13 cellular contexts compared by ENCODE assay signal in genomic region chr16:89345663-89346150, GRCh38.
A peak's percentile ranks its signal among the peaks of the same experiment; 100 is the strongest.
DNase-seq lines count a peak whose midpoint lies in the region; ATAC-seq and TF ChIP-seq lines count a peak whose summit lies in the region.
"Had no signal": no experiment of that assay in that cellular context is flagged by ENCODE, and none has a peak within 500 bp of the region (broad histone marks: within the 10 kb centered on the region; RNA-seq: fewer than 3 reads in every experiment).

No MANE protein-coding gene starts in this region.

- no peak overlapping the region for H4K5ac ChIP-seq in H9 (ENCODE audit: insufficient read length, low read depth, low read length)

- H3K23me2 ChIP-seq in H9 (ENCODE audit: insufficient read length, low read depth, low read length, poor library complexity, severe bottlenecking) = no peaks in the 10 kb centered on the region

- H3K4me3 Mint-ChIP-seq in H9 = no peak overlapping the region
- no peak overlapping the region for H3K4me3 Mint-ChIP-seq in activated naive CD8-positive, alpha-beta T cell treated with anti-CD3 and anti-CD28 coated beads for 36 hours
- H3K4me3 Mint-ChIP-seq in nephron = no peak overlapping the region
- no peak overlapping the region for H3K4me3 Mint-ChIP-seq in effector memory CD8-positive, alpha-beta T cell
- H3K4me3 Mint-ChIP-seq: activated B cell treated with CpG ODN at 0.5 μM for 24 hours, immature natural killer cell had no signal

- no CpG with 5 or more reads among the region's 9 CpGs for WGBS in H9 (ENCODE audit: extremely low coverage, insufficient read length, low lambda C conversion rate)
- 76% methylated on average over 9 of the region's 9 CpGs for WGBS in GM23248 (ENCODE audit: low coverage in 1 of 2, low lambda C conversion rate in 2 of 2, missing lambda C conversion rate in 2 of 2), 2 experiments

- H3K27me3 ChIP-seq in H9 (ENCODE audit: insufficient read depth, low read length) (no peaks in the 10 kb centered on the region), GM23248 (replicated peaks; ENCODE audit: insufficient read depth) (no peaks in the 10 kb centered on the region)
- H3K27me3 ChIP-seq: ovary, tibial nerve had no signal

- no peaks in the 10 kb centered on the region for H3K79me1 ChIP-seq in H9 (ENCODE audit: insufficient read depth, low read depth, low read length, poor library complexity, severe bottlenecking)

- no peaks in the 10 kb centered on the region for H3K9me2 ChIP-seq in GM23248 (ENCODE audit: insufficient read depth)

- H3K36me3 Mint-ChIP-seq in H9 (ENCODE audit: insufficient read depth in 1 of 3, low read depth in 3 of 3) (peaks cover 0 to 7% (median 0%) of the 10 kb centered on the region in 3 experiments; a peak in 3 of 7 replicates), nephron (ENCODE audit: low read depth) (no peaks in the 10 kb centered on the region)
- peaks cover 35% of the 10 kb centered on the region for H3K36me3 Mint-ChIP-seq in activated naive CD8-positive, alpha-beta T cell treated with anti-CD3 and anti-CD28 coated beads for 36 hours
- peaks cover 37% of the 10 kb centered on the region for H3K36me3 Mint-ChIP-seq in effector memory CD8-positive, alpha-beta T cell (ENCODE audit: insufficient read depth)
- H3K36me3 Mint-ChIP-seq: immature natural killer cell had no signal

- H3K27me3 Mint-ChIP-seq in H9 (ENCODE audit: low read depth) = no peaks in the 10 kb centered on the region
- no peaks in the 10 kb centered on the region for H3K27me3 Mint-ChIP-seq in activated naive CD8-positive, alpha-beta T cell treated with anti-CD3 and anti-CD28 coated beads for 36 hours
- no peaks in the 10 kb centered on the region for H3K27me3 Mint-ChIP-seq in nephron (ENCODE audit: low read depth)
- no peaks in the 10 kb centered on the region for H3K27me3 Mint-ChIP-seq in effector memory CD8-positive, alpha-beta T cell
- H3K27me3 Mint-ChIP-seq: activated B cell treated with CpG ODN at 0.5 μM for 24 hours had no signal

- no peaks in the 10 kb centered on the region for H3K9me3 ChIP-seq in H9 (ENCODE audit: control insufficient read depth, low read depth, low read length)
- H3K9me3 ChIP-seq in GM23248 (ENCODE audit: low read depth) = no peaks in the 10 kb centered on the region
- H3K9me3 ChIP-seq: ovary, tibial nerve had no signal

- H3K4me1 ChIP-seq in H9 (ENCODE audit: insufficient read depth, low read length) (peaks cover 8% of the 10 kb centered on the region; the same call in 1 of the 2 replicates), GM23248 (ENCODE audit: insufficient read depth) (peaks cover 20% of the 10 kb centered on the region)

- H3K4me2 ChIP-seq in H9 (ENCODE audit: insufficient read depth, insufficient read length, low read length) = no peak overlapping the region
- H3K4me2 ChIP-seq in GM23248 (ENCODE audit: unreplicated experiment) = no peak overlapping the region
- H3K4me2 ChIP-seq: PC-9 had no signal

- H2AFZ ChIP-seq in H9 (ENCODE audit: low read length) (no peak overlapping the region), GM23248 (no peak overlapping the region)
- H2AFZ ChIP-seq: PC-9 had no signal

- peaks cover 65% of the 10 kb centered on the region; the same call in 1 of the 2 replicates for H3K79me2 ChIP-seq in H9 (ENCODE audit: insufficient read depth, low read length)
- peaks cover 100% of the 10 kb centered on the region for H3K79me2 ChIP-seq in GM23248 (ENCODE audit: insufficient read depth)

- no peak overlapping the region for H3K14ac ChIP-seq in H9 (ENCODE audit: insufficient read depth, low read length)

- no peak overlapping the region for H3K56ac ChIP-seq in H9 (ENCODE audit: insufficient read length, low read depth, low read length)

- H3K18ac ChIP-seq in H9 (ENCODE audit: insufficient read length, low read depth, low read length) = no peak overlapping the region

- no peak overlapping the region for H2BK12ac ChIP-seq in H9 (ENCODE audit: insufficient read length, low read depth, low read length)

- DNase-seq in H9 (no peak), GM23248 (no peak)
- DNase-seq in activated naive CD8-positive, alpha-beta T cell treated with anti-CD3 and anti-CD28 coated beads for 36 hours = no peak
- no peak for DNase-seq in effector memory CD8-positive, alpha-beta T cell
- DNase-seq: activated B cell treated with CpG ODN at 0.5 μM for 24 hours, DND-41, immature natural killer cell, PC-9 had no signal

- H3K9ac ChIP-seq in H9 (ENCODE audit: extremely low read depth, insufficient read length, low read length) (no peak overlapping the region), GM23248 (no peak overlapping the region)

- TF ChIP-seq CTCF in C4-2B (conservative IDR thresholded peaks at IDR 0.05) (no peak), H9 (conservative IDR thresholded peaks at IDR 0.05) (no peak), nephron (IDR thresholded peaks at IDR 0.05; ENCODE audit: unreplicated experiment in 3 of 3) (no peak)

- peak overlapping the region in 2 of 3 experiments; percentile 82; a peak in 4 of 7 replicates for H3K27ac Mint-ChIP-seq in H9
- peak overlapping the region; percentile 67 for H3K27ac Mint-ChIP-seq in activated naive CD8-positive, alpha-beta T cell treated with anti-CD3 and anti-CD28 coated beads for 36 hours
- peak overlapping the region; percentile 47 to 71 (median 47) for H3K27ac Mint-ChIP-seq in nephron
- H3K27ac Mint-ChIP-seq in effector memory CD8-positive, alpha-beta T cell = peak overlapping the region in 1 of 2 donors; percentile 4
- H3K27ac Mint-ChIP-seq: activated B cell treated with CpG ODN at 0.5 μM for 24 hours had no signal

- no peaks in the 10 kb centered on the region; a peak in 1 of 5 replicates for H3K9me3 Mint-ChIP-seq in H9
- H3K9me3 Mint-ChIP-seq in activated naive CD8-positive, alpha-beta T cell treated with anti-CD3 and anti-CD28 coated beads for 36 hours = no peaks in the 10 kb centered on the region
- H3K9me3 Mint-ChIP-seq in nephron = no peaks in the 10 kb centered on the region
- H3K9me3 Mint-ChIP-seq in effector memory CD8-positive, alpha-beta T cell = no peaks in the 10 kb centered on the region
- H3K9me3 Mint-ChIP-seq: activated B cell treated with CpG ODN at 0.5 μM for 24 hours, immature natural killer cell had no signal

- peak overlapping the region; percentile 93 for H3K27ac ChIP-seq in C4-2B
- no peak overlapping the region for H3K27ac ChIP-seq in H9 (ENCODE audit: insufficient read length, low read depth, low read length)
- H3K27ac ChIP-seq in GM23248 = no peak overlapping the region
- H3K27ac ChIP-seq: ovary, PC-9 had no signal

- H3K4me1 Mint-ChIP-seq in H9 = peaks cover 42 to 55% of the 10 kb centered on the region in 2 experiments
- H3K4me1 Mint-ChIP-seq in activated naive CD8-positive, alpha-beta T cell treated with anti-CD3 and anti-CD28 coated beads for 36 hours = peaks cover 81% of the 10 kb centered on the region
- H3K4me1 Mint-ChIP-seq in nephron = peaks cover 61% of the 10 kb centered on the region
- H3K4me1 Mint-ChIP-seq in effector memory CD8-positive, alpha-beta T cell (ENCODE audit: low read depth in 2 of 2) = peaks cover 65 to 77% of the 10 kb centered on the region in 2 donors

- no peak overlapping the region for H4K8ac ChIP-seq in H9 (replicated peaks; ENCODE audit: insufficient read length, low read depth, low read length)

- no peak overlapping the region for H3K23ac ChIP-seq in H9 (ENCODE audit: insufficient read length, low read depth, low read length)

- no peak overlapping the region for H2AK5ac ChIP-seq in H9 (ENCODE audit: insufficient read length, low read length)

- H3T11ph ChIP-seq in H9 (ENCODE audit: low read length) = no peak overlapping the region

- H4K20me1 ChIP-seq in H9 (ENCODE audit: control insufficient read depth, insufficient read depth, insufficient read length) (no peaks in the 10 kb centered on the region), GM23248 (ENCODE audit: insufficient read depth) (peaks cover 68% of the 10 kb centered on the region)

- no peaks in the 10 kb centered on the region for H3K36me3 ChIP-seq in GM23248 (ENCODE audit: low read depth)
- H3K36me3 ChIP-seq: ovary, tibial nerve had no signal

- H2BK120ac ChIP-seq in H9 (ENCODE audit: low read depth, low read length, poor library complexity, severe bottlenecking) = no peak overlapping the region

- no peak overlapping the region for H4K91ac ChIP-seq in H9 (ENCODE audit: insufficient read length, low read depth, low read length)

- in situ Hi-C loops in GM23248 (cut with MboI) = loop anchor here (10.0 kb wide), 1 partner anchor 159 kb away; the partner anchor contains the start of gene SPG7

- no peak overlapping the region for H3K4ac ChIP-seq in H9 (ENCODE audit: low read depth, low read length)

- no peak overlapping the region for H2BK20ac ChIP-seq in H9 (ENCODE audit: low read depth, low read length, poor library complexity, severe bottlenecking)

- H3K4me3 ChIP-seq in GM23248 = no peak overlapping the region
- H3K4me3 ChIP-seq: ovary, PC-9, tibial nerve had no signal

- H3F3A ChIP-seq in GM23248 (ENCODE audit: insufficient read depth) = peaks cover 11% of the 10 kb centered on the region; the same call in 1 of the 2 replicates

- no peak overlapping the region for H2BK15ac ChIP-seq in H9 (ENCODE audit: low read depth, low read length)

- H2BK5ac ChIP-seq in H9 (ENCODE audit: insufficient read length, low read length) = no peak overlapping the region

- ATAC-seq in effector memory CD8-positive, alpha-beta T cell (replicated peaks) = no peak
- ATAC-seq in activated CD4-positive, CD25-positive, alpha-beta regulatory T cell treated with anti-CD3 and anti-CD28 coated beads, Interleukin-2, amount 50 U/mL, for 24 hours = no peak
